Comparison of ENCODE assay signal across 15 cellular contexts in genomic region chr11:6615882-6616585, GRCh38. TPM values are rescaled to one million over a fixed set of nuclear protein-coding genes. Genes with fewer than 3 reads are reported as not detected.
DNase-seq lines count a peak whose midpoint lies in the region; ATAC-seq and TF ChIP-seq lines count a peak whose summit lies in the region.
"Had no signal": no experiment of that assay in that cellular context is flagged by ENCODE, and none has a peak within 500 bp of the region (broad histone marks: within the 10 kb centered on the region; RNA-seq: fewer than 3 reads in every experiment).

No MANE protein-coding gene starts in this region.

- no peak overlapping the region for H3K4me3 Mint-ChIP-seq in stimulated activated naive CD8-positive, alpha-beta T cell treated with anti-CD3 and anti-CD28 coated beads, Interleukin-15, Interleukin-2, amounts not matched to agents 100 ng/mL and 50 ng/mL, for 24 hours
- H3K4me3 Mint-ChIP-seq in memory B cell = no peak overlapping the region

- H2AFZ ChIP-seq in trophoblast cell (ENCODE audit: insufficient read depth, low read length, poor library complexity) = no peak overlapping the region

- no peak overlapping the region for H2BK5ac ChIP-seq in trophoblast cell (ENCODE audit: low read depth, low read length, poor library complexity)

- H4K12ac ChIP-seq in trophoblast cell (ENCODE audit: low read depth, low read length) = no peak overlapping the region

- no peak overlapping the region for H3K27ac ChIP-seq in trophoblast cell (ENCODE audit: low read depth, low read length)
- H3K27ac ChIP-seq: gastrocnemius medialis had no signal

- H3K18ac ChIP-seq in trophoblast cell (ENCODE audit: low read length) = no peak overlapping the region

- peaks cover 5 to 25% of the 10 kb centered on the region in 2 experiments for H3K36me3 ChIP-seq in trophoblast cell (ENCODE audit: control insufficient read depth in 1 of 2, insufficient read depth in 2 of 2, low read length in 2 of 2)

- H3K23ac ChIP-seq in trophoblast cell (ENCODE audit: low read length) = no peak overlapping the region

- H3K14ac ChIP-seq in trophoblast cell (ENCODE audit: low read length) = no peak overlapping the region

- TF ChIP-seq CTCF in astrocyte of the spinal cord (IDR thresholded peaks at IDR 0.05; ENCODE audit: low read depth, low read length) = no peak

- H3K9me3 ChIP-seq in trophoblast cell (ENCODE audit: insufficient read depth, low read depth, low read length) = no peaks in the 10 kb centered on the region
- H3K9me3 ChIP-seq: adrenal gland, Caco-2, gastrocnemius medialis had no signal

- H3K4me3 ChIP-seq in astrocyte of the spinal cord (ENCODE audit: low read depth, low read length) (no peak overlapping the region), trophoblast cell (ENCODE audit: low read depth, low read length) (no peak overlapping the region)
- H3K4me3 ChIP-seq: adrenal gland, gastrocnemius medialis had no signal

- no CpG with 5 or more reads among the region's 9 CpGs for WGBS in trophoblast cell (ENCODE audit: extremely low coverage, insufficient coverage, insufficient read length)

- H3K79me2 ChIP-seq in trophoblast cell (ENCODE audit: control insufficient read depth, insufficient read depth, low read length, poor library complexity) = peaks cover 12% of the 10 kb centered on the region

- no peak overlapping the region for H3K4me2 ChIP-seq in trophoblast cell (ENCODE audit: low read length)

- H3K9ac ChIP-seq in trophoblast cell (ENCODE audit: low read length) = no peak overlapping the region

- H3K4me1 ChIP-seq in trophoblast cell (ENCODE audit: control insufficient read depth in 1 of 2, insufficient read depth in 2 of 2, low read length in 2 of 2) = peaks cover 7 to 10% of the 10 kb centered on the region in 2 experiments

- no peak overlapping the region for H4K8ac ChIP-seq in trophoblast cell (ENCODE audit: low read depth, low read length)

- H3K27ac Mint-ChIP-seq in stimulated activated naive CD8-positive, alpha-beta T cell treated with anti-CD3 and anti-CD28 coated beads, Interleukin-15, Interleukin-2, amounts not matched to agents 100 ng/mL and 50 ng/mL, for 24 hours = peak overlapping the region; percentile 21
- peak overlapping the region; percentile 82 for H3K27ac Mint-ChIP-seq in memory B cell
- H3K27ac Mint-ChIP-seq: activated T-cell treated with anti-CD3 and anti-CD28 coated beads, Interleukin-2, amount 50 U/mL, for 72 hours had no signal

- in situ Hi-C loops in astrocyte of the spinal cord (cut with HindIII; ENCODE audit: low sequenced_read_pairs) = no loop called here

- H2BK120ac ChIP-seq in trophoblast cell (ENCODE audit: insufficient read depth, low read length, poor library complexity) = no peak overlapping the region

- peaks cover 16% of the 10 kb centered on the region for H3K4me1 Mint-ChIP-seq in stimulated activated naive CD8-positive, alpha-beta T cell treated with anti-CD3 and anti-CD28 coated beads, Interleukin-15, Interleukin-2, amounts not matched to agents 100 ng/mL and 50 ng/mL, for 24 hours (ENCODE audit: low read depth)
- H3K4me1 Mint-ChIP-seq in memory B cell = peaks cover 19% of the 10 kb centered on the region

- no peak overlapping the region for H2BK12ac ChIP-seq in trophoblast cell (ENCODE audit: low read length)

- no peak overlapping the region for H4K91ac ChIP-seq in trophoblast cell (ENCODE audit: low read depth, low read length)

- H3K9me3 Mint-ChIP-seq in stimulated activated naive CD8-positive, alpha-beta T cell treated with anti-CD3 and anti-CD28 coated beads, Interleukin-15, Interleukin-2, amounts not matched to agents 100 ng/mL and 50 ng/mL, for 24 hours = no peaks in the 10 kb centered on the region
- H3K9me3 Mint-ChIP-seq in memory B cell = no peaks in the 10 kb centered on the region
- H3K9me3 Mint-ChIP-seq: activated T-cell treated with anti-CD3 and anti-CD28 coated beads, Interleukin-2, amount 50 U/mL, for 72 hours had no signal

- H3K4ac ChIP-seq in trophoblast cell (ENCODE audit: low read depth, low read length) = no peak overlapping the region

- no peak for DNase-seq in stimulated activated naive CD8-positive, alpha-beta T cell treated with anti-CD3 and anti-CD28 coated beads, Interleukin-15, Interleukin-2, amounts not matched to agents 100 U/mL and 50 U/mL, for 24 hours
- DNase-seq in astrocyte of the spinal cord (ENCODE audit: low read depth, low spot score) (peak; percentile 23), memory B cell (ENCODE audit: low spot score in 2 of 2) (no peak), NCI-H1048 (lab: John Stamatoyannopoulos, UW) (no peak), trophoblast cell (no peak)
- DNase-seq: activated T-cell treated with anti-CD3 and anti-CD28 coated beads, Interleukin-2, amount 50 U/mL, for 72 hours; Caco-2; gastrocnemius medialis; left ventricle myocardium superior; NCI-H187; T1000 had no signal

- H3K27me3 ChIP-seq in trophoblast cell (ENCODE audit: insufficient read depth, low read length) = no peaks in the 10 kb centered on the region
- H3K27me3 ChIP-seq: adrenal gland, gastrocnemius medialis had no signal

- no peaks in the 10 kb centered on the region for H3K27me3 Mint-ChIP-seq in stimulated activated naive CD8-positive, alpha-beta T cell treated with anti-CD3 and anti-CD28 coated beads, Interleukin-15, Interleukin-2, amounts not matched to agents 100 ng/mL and 50 ng/mL, for 24 hours
- H3K27me3 Mint-ChIP-seq in memory B cell = no peaks in the 10 kb centered on the region

- ATAC-seq in stimulated activated naive CD8-positive, alpha-beta T cell treated with anti-CD3 and anti-CD28 coated beads, Interleukin-15, Interleukin-2, amounts not matched to agents 100 U/mL and 50 U/mL, for 24 hours = no peak
- no peak for ATAC-seq in memory B cell (ENCODE audit: low read depth)
- ATAC-seq in GM18498 (IDR thresholded peaks at IDR 0.05; ENCODE audit: unreplicated experiment) = no peak
- ATAC-seq in GM18907 (IDR thresholded peaks at IDR 0.05; ENCODE audit: unreplicated experiment) = no peak
- ATAC-seq: activated T-cell treated with anti-CD3 and anti-CD28 coated beads, Interleukin-2, amount 50 U/mL, for 72 hours; gastrocnemius medialis; left ventricle myocardium superior had no signal

- H3K79me1 ChIP-seq in trophoblast cell (ENCODE audit: low read length) = peaks cover 18% of the 10 kb centered on the region

- H2AK5ac ChIP-seq in trophoblast cell (ENCODE audit: low read length) = no peak overlapping the region

- peaks cover 14% of the 10 kb centered on the region for H3K36me3 Mint-ChIP-seq in stimulated activated naive CD8-positive, alpha-beta T cell treated with anti-CD3 and anti-CD28 coated beads, Interleukin-15, Interleukin-2, amounts not matched to agents 100 ng/mL and 50 ng/mL, for 24 hours (ENCODE audit: low read depth)
- H3K36me3 Mint-ChIP-seq in memory B cell = peaks cover 18% of the 10 kb centered on the region

RNA-seq across cellular contexts. Expression of gene TPP1, which starts 3.2 kb away (rescaled TPM):
- 116 and 121 TPM in 2 replicates for polyA plus RNA-seq in trophoblast cell (2013)

RNA-seq across cellular contexts. Expression of gene TAF10, which starts 4.0 kb away (rescaled TPM):
- 182 and 188 TPM in 2 replicates for polyA plus RNA-seq in trophoblast cell (2013)

RNA-seq across cellular contexts. Expression of gene ILK, which starts 12.5 kb away (rescaled TPM):
- polyA plus RNA-seq in trophoblast cell (2013) = 231 and 245 TPM in 2 replicates

RNA-seq across cellular contexts. Expression of gene RRP8, which starts 12.6 kb away (rescaled TPM):
- polyA plus RNA-seq in trophoblast cell (2013) = 21.8 and 22.0 TPM in 2 replicates

RNA-seq across cellular contexts. Expression of gene DCHS1, which starts 39.6 kb away (rescaled TPM):
- 1.7 and 1.9 TPM in 2 replicates for polyA plus RNA-seq in trophoblast cell (2013)
